1 cellular context compared by ENCODE assay signal in genomic region chr5:157732130-157732783, GRCh38.
TF ChIP-seq lines count a peak whose summit lies in the region.

No MANE protein-coding gene starts in this region.

TF ChIP-seq in H1, 55 proteins besides CTCF, POLR2A, EP300 and RAD21:
- no peak for TF ChIP-seq SRF (IDR thresholded peaks at IDR 0.05; ENCODE audit: low read depth, low read length)
- no peak for TF ChIP-seq USF2 (IDR thresholded peaks at IDR 0.05; ENCODE audit: low read length)
- TF ChIP-seq TCF12 (IDR thresholded peaks at IDR 0.05; ENCODE audit: low read depth, low read length), result no peak
- TF ChIP-seq SP4 (IDR thresholded peaks at IDR 0.05; ENCODE audit: low read length), result no peak
- TF ChIP-seq EGR1 (IDR thresholded peaks at IDR 0.05; ENCODE audit: borderline replicate concordance, low read depth, low read length), result no peak
- no peak for TF ChIP-seq ATF2 (IDR thresholded peaks at IDR 0.05; ENCODE audit: low read length)
- no peak for TF ChIP-seq CTBP2 (IDR thresholded peaks at IDR 0.05; ENCODE audit: borderline replicate concordance, insufficient read depth, insufficient read length, low read length)
- TF ChIP-seq BCL11A (IDR thresholded peaks at IDR 0.05; ENCODE audit: low read depth in 2 of 2, low read length in 2 of 2), result no peak
- TF ChIP-seq HDAC6 (IDR thresholded peaks at IDR 0.05; ENCODE audit: low read depth, low read length), result no peak
- no peak for TF ChIP-seq POU5F1 (IDR thresholded peaks at IDR 0.05; ENCODE audit: low read depth, low read length)
